In genomic region chr5:181052526-181052927, GRCh38 we compare ENCODE assay signal across 9 cellular contexts. TPM values are rescaled to one million over a fixed set of nuclear protein-coding genes. Genes with fewer than 3 reads are reported as not detected.
DNase-seq lines count a peak whose midpoint lies in the region; ATAC-seq, FAIRE-seq and TF ChIP-seq lines count a peak whose summit lies in the region.
"Had no signal": no experiment of that assay in that cellular context is flagged by ENCODE, and none has a peak within 500 bp of the region (broad histone marks: within the 10 kb centered on the region; RNA-seq: fewer than 3 reads in every experiment).

No MANE protein-coding gene starts in this region.

- H3K27me3 ChIP-seq in ACC112 (ENCODE audit: insufficient read depth, low read length), result peaks cover 93% of the 10 kb centered on the region
- no peaks in the 10 kb centered on the region for H3K27me3 ChIP-seq in K562 (ENCODE audit: control insufficient read depth in 2 of 2, insufficient read depth in 2 of 2, low read length in 2 of 2)
- H3K27me3 ChIP-seq in mesenchymal stem cell (ENCODE audit: control insufficient read depth in 1 of 2, insufficient read depth in 1 of 2, low read length in 2 of 2), result peaks cover 40 to 89% of the 10 kb centered on the region in 2 experiments

- H3K27ac ChIP-seq in ACC112 (ENCODE audit: low read depth, low read length), result no peak overlapping the region
- H3K27ac ChIP-seq in HEK293 (ENCODE audit: extremely low read depth, low read depth, low read length), result no peak overlapping the region
- H3K27ac ChIP-seq in K562 (ENCODE audit: extremely low read depth, low read depth, low read length), result peak overlapping the region; percentile 85
- no peak overlapping the region for H3K27ac ChIP-seq in mesenchymal stem cell (ENCODE audit: low read length, poor library complexity, severe bottlenecking)
- H3K27ac ChIP-seq: right lobe of liver had no signal

- no peak overlapping the region for H2BK120ac ChIP-seq in mesenchymal stem cell (ENCODE audit: low read depth, low read length)

- H3K9ac ChIP-seq in K562 (ENCODE audit: insufficient read depth in 1 of 2, low read depth in 2 of 2, low read length in 2 of 2), result peak overlapping the region; percentile 54 to 92
- no peak overlapping the region for H3K9ac ChIP-seq in mesenchymal stem cell (ENCODE audit: low read length)

- TF ChIP-seq POLR2A in K562 (conservative IDR thresholded peaks at IDR 0.05), result 0 out of 2 replicates have a peak, but pooled peaks have one; percentile 37

- no peaks in the 10 kb centered on the region for H3K79me2 ChIP-seq in ACC112 (ENCODE audit: control insufficient read depth, insufficient read depth, low read length, unreplicated experiment)
- peaks cover 55% of the 10 kb centered on the region for H3K79me2 ChIP-seq in K562 (ENCODE audit: control insufficient read depth, insufficient read depth, low read length)

- H3K4me2 ChIP-seq in K562 (ENCODE audit: insufficient read depth, low read length), result peak overlapping the region; percentile 99
- H3K4me2 ChIP-seq in mesenchymal stem cell (ENCODE audit: low read length, poor library complexity, severe bottlenecking), result peak overlapping the region; percentile 31

- CTCF ChIA-PET in HEK293 (lab: Yijun Ruan, JAX), result no interaction called here
- CTCF ChIA-PET in K562 (lab: Yijun Ruan, JAX; ENCODE audit: low intra/inter-chr PET ratio), result interaction anchor here (0.7 kb wide), 1 partner anchor 66 kb away, joined by 3 read pairs; no protein-coding TSS in a partner anchor

- ATAC-seq in K562 (peak; percentile 13; the same call in 2 of the 3 replicates), HG03196 (IDR thresholded peaks at IDR 0.05; ENCODE audit: unreplicated experiment) (no peak), GM18517 (IDR thresholded peaks at IDR 0.05; ENCODE audit: unreplicated experiment) (no peak)

- no peak overlapping the region for H3K4ac ChIP-seq in mesenchymal stem cell (ENCODE audit: low read depth in 1 of 2, low read length in 2 of 2)

- H3K9me1 ChIP-seq in K562 (ENCODE audit: control insufficient read depth, insufficient read depth, low read length), result no peaks in the 10 kb centered on the region

- peak in 1 of 4 experiments; percentile 81 for DNase-seq in K562 (ENCODE audit: extremely low read depth in 1 of 4, low spot score in 3 of 4)
- no peak for DNase-seq in mesenchymal stem cell
- no peak for DNase-seq in NCI-H1694 treated with DMSO at 0.1 percent for 48 hours (lab: John Stamatoyannopoulos, UW)
- DNase-seq in islet precursor cell, result no peak

- no peaks in the 10 kb centered on the region for H4K20me1 ChIP-seq in K562 (replicated peaks; ENCODE audit: control insufficient read depth, insufficient read depth, low read length)

- no peak overlapping the region for H4K8ac ChIP-seq in mesenchymal stem cell (ENCODE audit: low read length)

- H2AFZ ChIP-seq in ACC112 (ENCODE audit: low read length, unreplicated experiment) (peak overlapping the region; percentile 52), K562 (ENCODE audit: low read depth, low read length) (peak overlapping the region; percentile 91), mesenchymal stem cell (ENCODE audit: low read depth, low read length) (no peak overlapping the region)

- H3K23ac ChIP-seq in mesenchymal stem cell (ENCODE audit: low read length in 2 of 2), result no peak overlapping the region

- no peak for TF ChIP-seq RAD21 in K562 (CRISPR knock-in tag; conservative IDR thresholded peaks at IDR 0.05 in 1 of 2, IDR thresholded peaks at IDR 0.05 in 1 of 2)

- in situ Hi-C loops in K562 (cut with MboI), result no loop called here

- H2BK15ac ChIP-seq in mesenchymal stem cell (ENCODE audit: low read depth, poor library complexity, severe bottlenecking), result no peak overlapping the region

- H3K36me3 ChIP-seq in ACC112 (ENCODE audit: insufficient read depth, low read length), result no peaks in the 10 kb centered on the region
- H3K36me3 ChIP-seq in HEK293 (ENCODE audit: control insufficient read depth in 2 of 2, insufficient read depth in 1 of 2, low read length in 2 of 2), result peaks cover 0 to 4% of the 10 kb centered on the region in 2 experiments; a peak in 1 of 3 replicates
- H3K36me3 ChIP-seq in K562 (ENCODE audit: control insufficient read depth, insufficient read depth, low read length), result peaks cover 20% of the 10 kb centered on the region
- peaks cover 0 to 2% of the 10 kb centered on the region in 2 experiments for H3K36me3 ChIP-seq in mesenchymal stem cell (ENCODE audit: control insufficient read depth in 1 of 2, insufficient read depth in 2 of 2, low read depth in 1 of 2, low read length in 2 of 2)
- H3K36me3 ChIP-seq: right lobe of liver had no signal

- intact Hi-C loops in K562 (cut with micrococcal nuclease), result loop anchor here (2.0 to 5.0 kb wide), 2 partner anchors 24 to 270 kb away; no protein-coding TSS in a partner anchor

- no peak overlapping the region for H2AK5ac ChIP-seq in mesenchymal stem cell (ENCODE audit: low read length, severe bottlenecking)

- no peak overlapping the region for H3K14ac ChIP-seq in mesenchymal stem cell (ENCODE audit: low read length in 2 of 2)

- TF ChIP-seq EP300 in K562 (IDR thresholded peaks at IDR 0.05; ENCODE audit: low read length), result no peak

- TSS peak; percentile 87 for BruUV-seq in K562 (replicated peaks; lab: Mats Ljungman, UMichigan)

- H4K91ac ChIP-seq in mesenchymal stem cell (ENCODE audit: low read length), result no peak overlapping the region

- H3K4me3 ChIP-seq in ACC112 (ENCODE audit: low read depth, low read length) (peak overlapping the region; percentile 64), HEK293 (ENCODE audit: low read depth, low read length) (peak overlapping the region; percentile 23), K562 (peak overlapping the region; percentile 84), mesenchymal stem cell (ENCODE audit: insufficient read depth in 1 of 2, low read depth in 1 of 2, low read length in 2 of 2) (peak overlapping the region; percentile 39 to 67)

- no peak for TF ChIP-seq CTCF in HEK293 (tag by site-specific recombination; IDR thresholded peaks at IDR 0.05)
- TF ChIP-seq CTCF in K562 (IDR thresholded peaks at IDR 0.05 in 2 of 3, conservative IDR thresholded peaks at IDR 0.05 in 1 of 3; ENCODE audit: insufficient read depth in 2 of 3, low read depth in 1 of 3, low read length in 3 of 3), result no peak

- no peak for FAIRE-seq in K562 (lab: Jason Lieb, UNC)

- no peak overlapping the region for H2BK5ac ChIP-seq in mesenchymal stem cell (ENCODE audit: low read depth, low read length, poor library complexity, severe bottlenecking)

- H3K4me1 ChIP-seq in ACC112 (ENCODE audit: control insufficient read depth, insufficient read depth, low read length, unreplicated experiment), result no peaks in the 10 kb centered on the region
- peaks cover 3% of the 10 kb centered on the region; the same call in 1 of the 2 replicates for H3K4me1 ChIP-seq in HEK293 (ENCODE audit: control insufficient read depth, insufficient read depth, low read length)
- H3K4me1 ChIP-seq in K562 (replicated peaks in 1 of 2; ENCODE audit: control insufficient read depth in 2 of 2, insufficient read depth in 2 of 2, low read length in 2 of 2), result peaks cover 39 to 43% of the 10 kb centered on the region in 2 experiments
- H3K4me1 ChIP-seq in mesenchymal stem cell (ENCODE audit: control insufficient read depth, insufficient read depth, low read depth, low read length), result peaks cover 9% of the 10 kb centered on the region

- H3K18ac ChIP-seq in mesenchymal stem cell (ENCODE audit: low read depth in 1 of 2, low read length in 2 of 2), result no peak overlapping the region

- H3K79me1 ChIP-seq in mesenchymal stem cell (replicated peaks; ENCODE audit: low read length, poor library complexity, severe bottlenecking), result no peaks in the 10 kb centered on the region

- POLR2A ChIA-PET in HEK293 (lab: Yijun Ruan, JAX) (no interaction called here), K562 (lab: Yijun Ruan, JAX) (interaction anchor here (0.6 to 1.3 kb wide), 3 partner anchors 9 to 242 kb away, joined by 3 to 4 read pairs (median 3); no protein-coding TSS in a partner anchor)

- H3K9me3 ChIP-seq in HEK293 (ENCODE audit: control insufficient read depth, insufficient read depth, low read depth, low read length) (no peaks in the 10 kb centered on the region), K562 (replicated peaks; ENCODE audit: control insufficient read depth, insufficient read depth, low read depth, low read length) (no peaks in the 10 kb centered on the region), mesenchymal stem cell (ENCODE audit: control insufficient read depth, low read length) (no peaks in the 10 kb centered on the region)
- H3K9me3 ChIP-seq: right lobe of liver had no signal

- 5% methylated on average over 28 of the region's 42 CpGs for WGBS in K562 (ENCODE audit: insufficient coverage, low coverage, missing lambda C conversion rate)
- WGBS in mesenchymal stem cell, result 47% methylated on average over 13 of the region's 42 CpGs

- H2BK12ac ChIP-seq in mesenchymal stem cell (ENCODE audit: low read length in 2 of 2), result no peak overlapping the region

TF ChIP-seq in HEK293, 187 proteins besides CTCF, POLR2A, EP300 and RAD21 (continues in another document):
- peak; percentile 49 for TF ChIP-seq SP2 (tag by site-specific recombination; IDR thresholded peaks at IDR 0.05)

TF ChIP-seq in K562, 482 proteins besides CTCF, POLR2A, EP300 and RAD21 (continues in another document):
- no peak for TF ChIP-seq CHD1 (IDR thresholded peaks at IDR 0.05; ENCODE audit: low read length)

RNA-seq across cellular contexts. Expression of gene BTNL9, which starts 12.5 kb away (rescaled TPM):
- total RNA-seq in K562 (2011; cell fraction: chromatin; rRNA removed; ENCODE audit: low replicate concordance), result 237 and 332 TPM in 2 replicates
- total RNA-seq in K562 (2011; cell fraction: nucleolus; rRNA removed), result 194 and 284 TPM in 2 replicates
- 242 and 248 TPM in 2 replicates for total RNA-seq in K562 (2011; cell fraction: nucleoplasm; rRNA removed)
- total RNA-seq in K562 (2014; rRNA removed) (39.4 and 46.8 TPM in 2 replicates), K562 (2014; rRNA removed; fragmentation: Illumina TruSeq; extraction: Trizol) (17.1 and 18.5 TPM in 2 replicates), K562 (2015; rRNA removed; fragmentation: Illumina TruSeq; extraction: Trizol) (29.4 and 29.6 TPM in 2 replicates), K562 (2021) (42.7 and 50.7 TPM in 2 replicates)
- polyA plus RNA-seq in K562 (2011; rRNA removed) (18.9 and 25.6 TPM in 2 replicates), K562 (2014; fragmentation: Illumina TruSeq; extraction: Trizol) (32.7 and 35.3 TPM in 2 replicates), K562 (2014; fragmentation: Nextera tagmentation; extraction: Ambion mirVana) (1 to 10 TPM; 3.7 to 3.9 TPM), K562 (2014; rRNA removed) (86.7 and 88.7 TPM in 2 replicates)
- 13.6 and 19.3 TPM in 2 replicates for polyA plus RNA-seq in K562 (2011; cell fraction: cytosol; rRNA removed)
- 99.2 and 210 TPM in 2 replicates for polyA plus RNA-seq in K562 (2011; cell fraction: nucleus; rRNA removed)
- polyA plus RNA-seq in K562 (2012), result 62.1 and 65.7 TPM in 2 replicates
- 6.0 and 15.6 TPM in 2 replicates for polyA minus RNA-seq in K562 (2011; rRNA and poly(A)+ RNA removed)
- 7.2 and 20.7 TPM in 2 replicates for polyA minus RNA-seq in K562 (2011; cell fraction: cytosol; rRNA and poly(A)+ RNA removed)
- polyA minus RNA-seq in K562 (2011; cell fraction: nucleus; rRNA and poly(A)+ RNA removed), result 54.0 and 85.9 TPM in 2 replicates
- polyA plus RNA-seq in mesenchymal stem cell (2013, experiment 1 of 2), result not detected
- 0.01 TPM for polyA plus RNA-seq in mesenchymal stem cell (2013, experiment 2 of 2)

Comparison
In these comparisons a context has a peak if more than half of its experiments do, and no peak if none do; other contexts are left out.
1. H3K4me3 ChIP-seq: peak in every context shown above with its lines; median percentile 84 in K562; 64 in ACC112; 53 in mesenchymal stem cell; 23 in HEK293.